In the genomic region with DNA sequence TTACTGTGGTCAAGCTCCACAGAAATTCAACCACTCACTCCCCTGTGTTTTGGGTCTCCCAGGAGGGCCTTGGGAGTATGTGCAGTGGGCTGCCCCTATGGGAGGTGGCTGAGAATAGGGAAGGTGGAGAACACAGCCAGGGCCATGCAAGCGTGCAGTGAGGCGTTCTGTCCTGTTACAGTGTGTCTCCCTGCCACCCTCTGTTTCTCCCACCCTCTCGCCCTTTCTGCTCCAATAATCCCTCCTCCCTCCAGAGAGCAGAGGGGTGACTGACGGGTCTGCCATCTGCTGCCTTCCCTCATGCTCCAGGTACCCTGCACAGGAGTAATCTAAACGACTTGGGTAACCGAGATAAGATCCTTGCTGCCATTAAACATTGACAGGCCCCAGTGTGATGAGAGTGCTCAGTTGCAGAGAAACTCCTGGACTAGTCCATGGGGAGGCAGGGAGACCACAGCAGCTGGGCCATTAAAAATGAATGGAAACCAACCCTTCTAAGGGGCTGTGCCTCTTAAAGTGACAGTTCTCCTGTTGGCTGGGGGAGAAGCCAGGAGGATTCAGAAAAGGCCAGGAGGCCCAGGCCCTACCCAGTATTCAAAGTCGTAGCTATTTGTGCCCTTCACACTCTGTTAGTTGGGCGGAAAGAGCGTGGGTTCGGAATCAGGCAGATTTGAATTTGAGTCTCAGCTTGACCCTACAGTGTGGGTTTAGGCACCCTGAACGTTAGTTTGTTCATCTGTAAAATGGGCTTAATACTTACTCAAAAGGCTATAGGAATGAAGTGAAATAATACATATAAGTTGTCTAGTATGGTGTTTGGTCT, we compare ENCODE assay signal across 9 cellular contexts. TPM values are rescaled to one million over a fixed set of nuclear protein-coding genes. Genes with fewer than 3 reads are reported as not detected.
DNase-seq lines count a peak whose midpoint lies in the region; ATAC-seq, FAIRE-seq and TF ChIP-seq lines count a peak whose summit lies in the region.
"Had no signal": no experiment of that assay in that cellular context is flagged by ENCODE, and none has a peak within 500 bp of the region (broad histone marks: within the 10 kb centered on the region; RNA-seq: fewer than 3 reads in every experiment).

No MANE protein-coding gene starts in this region.

- peak overlapping the region; percentile 21 for H3K27ac Mint-ChIP-seq in neural progenitor cell
- peak overlapping the region in 1 of 2 donors; percentile 73 for H3K27ac Mint-ChIP-seq in effector memory CD8-positive, alpha-beta T cell

- in situ Hi-C loops in K562 (cut with MboI): no loop called here
- in situ Hi-C loops in brain microvascular endothelial cell (cut with HindIII; ENCODE audit: low pct_ligation_motif_present, low sequenced_read_pairs): no loop called here
- in situ Hi-C loops in GM13976 (cut with MboI; ENCODE audit: low sequenced_read_pairs, unreplicated experiment): no loop called here

- H3K4me3 ChIP-seq in HEK293 (ENCODE audit: low read depth, low read length) (no peak overlapping the region), K562 (no peak overlapping the region), neural progenitor cell (no peak overlapping the region), brain microvascular endothelial cell (ENCODE audit: low read depth, low read length) (no peak overlapping the region)

- H3K27me3 ChIP-seq in K562 (ENCODE audit: control insufficient read depth in 2 of 2, insufficient read depth in 2 of 2, low read length in 2 of 2): no peaks in the 10 kb centered on the region
- H3K27me3 ChIP-seq in neural progenitor cell: no peaks in the 10 kb centered on the region
- peaks cover 3% of the 10 kb centered on the region for H3K27me3 ChIP-seq in brain microvascular endothelial cell (replicated peaks)

- no peak for TF ChIP-seq EP300 in K562 (IDR thresholded peaks at IDR 0.05; ENCODE audit: low read length)

- H4K20me1 ChIP-seq in K562 (replicated peaks; ENCODE audit: control insufficient read depth, insufficient read depth, low read length) (no peaks in the 10 kb centered on the region), neural progenitor cell (ENCODE audit: low read depth) (no peaks in the 10 kb centered on the region)

- BruUV-seq in K562 (replicated peaks; lab: Mats Ljungman, UMichigan): no TSS peak

- H3K27ac ChIP-seq in HEK293 (ENCODE audit: extremely low read depth, low read depth, low read length) (no peak overlapping the region), K562 (ENCODE audit: extremely low read depth, low read depth, low read length) (no peak overlapping the region; the same call in 2 of the 3 replicates), neural progenitor cell (no peak overlapping the region), brain microvascular endothelial cell (no peak overlapping the region)

- H3K4me1 Mint-ChIP-seq in neural progenitor cell: peaks cover 54% of the 10 kb centered on the region
- H3K4me1 Mint-ChIP-seq in effector memory CD8-positive, alpha-beta T cell (ENCODE audit: low read depth in 2 of 2): peaks cover 27 to 29% of the 10 kb centered on the region in 2 donors

- intact Hi-C loops in K562 (cut with micrococcal nuclease): no loop called here

- TF ChIP-seq CTCF in HEK293 (tag by site-specific recombination; IDR thresholded peaks at IDR 0.05): no peak
- TF ChIP-seq CTCF in K562 (IDR thresholded peaks at IDR 0.05 in 2 of 3, conservative IDR thresholded peaks at IDR 0.05 in 1 of 3; ENCODE audit: insufficient read depth in 2 of 3, low read depth in 1 of 3, low read length in 3 of 3): no peak
- TF ChIP-seq CTCF in neural progenitor cell (IDR thresholded peaks at IDR 0.05): no peak
- TF ChIP-seq CTCF in brain microvascular endothelial cell (IDR thresholded peaks at IDR 0.05; ENCODE audit: low read depth, low read length, missing control alignments): no peak
- TF ChIP-seq CTCF in GM13976 (IDR thresholded peaks at IDR 0.05; ENCODE audit: borderline replicate concordance, control extremely low read depth, extremely low read depth, insufficient read depth, missing control alignments): no peak

- POLR2A ChIA-PET in HEK293 (lab: Yijun Ruan, JAX) (interaction anchor here (0.9 kb wide), 1 partner anchor 24 kb away, joined by 3 read pairs; no protein-coding TSS in a partner anchor), K562 (lab: Yijun Ruan, JAX) (interaction anchor here (0.5 to 1.3 kb wide), 5 partner anchors 8 to 244 kb away, joined by 3 to 6 read pairs (median 3); no protein-coding TSS in a partner anchor)

- TF ChIP-seq POLR2A in K562 (conservative IDR thresholded peaks at IDR 0.05): no peak

- FAIRE-seq in K562 (lab: Jason Lieb, UNC): no peak

- H3K79me2 ChIP-seq in K562 (ENCODE audit: control insufficient read depth, insufficient read depth, low read length) (no peaks in the 10 kb centered on the region), neural progenitor cell (ENCODE audit: low read depth) (no peaks in the 10 kb centered on the region)

- H3K4me3 Mint-ChIP-seq in neural progenitor cell: no peak overlapping the region
- no peak overlapping the region for H3K4me3 Mint-ChIP-seq in effector memory CD8-positive, alpha-beta T cell

- DNase-seq in D341Med (ENCODE audit: low spot score) (peak; percentile 83), K562 (ENCODE audit: extremely low read depth in 1 of 4, low spot score in 3 of 4) (peak in 1 of 4 experiments; percentile 33), neural progenitor cell (ENCODE audit: low spot score) (no peak), brain microvascular endothelial cell (no peak), GM13976 (ENCODE audit: low spot score) (no peak), SKM-1 (lab: John Stamatoyannopoulos, UW; ENCODE audit: unreplicated experiment) (no peak)
- DNase-seq in effector memory CD8-positive, alpha-beta T cell: no peak
- DNase-seq: effector CD4-positive, alpha-beta T cell had no signal

- 51% methylated on average over 11 of the region's 11 CpGs for WGBS in K562 (ENCODE audit: insufficient coverage, low coverage, missing lambda C conversion rate)

- no peak for TF ChIP-seq RAD21 in K562 (CRISPR knock-in tag; conservative IDR thresholded peaks at IDR 0.05 in 1 of 2, IDR thresholded peaks at IDR 0.05 in 1 of 2)

- peak; percentile 47 for ATAC-seq in K562
- no peak for ATAC-seq in effector memory CD8-positive, alpha-beta T cell (replicated peaks)

- H3F3A ChIP-seq in neural progenitor cell (ENCODE audit: low read depth): peaks cover 13% of the 10 kb centered on the region

- H3K36me3 ChIP-seq in HEK293 (ENCODE audit: control insufficient read depth in 2 of 2, insufficient read depth in 1 of 2, low read length in 2 of 2): no peaks in the 10 kb centered on the region
- H3K36me3 ChIP-seq in K562 (ENCODE audit: control insufficient read depth, insufficient read depth, low read length): no peaks in the 10 kb centered on the region
- H3K36me3 ChIP-seq in neural progenitor cell: no peaks in the 10 kb centered on the region
- H3K36me3 ChIP-seq in brain microvascular endothelial cell (replicated peaks): no peaks in the 10 kb centered on the region

- H3K4me2 ChIP-seq in K562 (ENCODE audit: insufficient read depth, low read length) (peak overlapping the region; percentile 17; the same call in 1 of the 2 replicates), neural progenitor cell (no peak overlapping the region)

- CTCF ChIA-PET in HEK293 (lab: Yijun Ruan, JAX): interaction anchor here (0.7 to 9.1 kb wide), 7 partner anchors 10 to 107 kb away, joined by 3 to 74 read pairs (median 4); no protein-coding TSS in a partner anchor
- CTCF ChIA-PET in K562 (lab: Yijun Ruan, JAX; ENCODE audit: low intra/inter-chr PET ratio): interaction anchor here (0.6 to 1.0 kb wide), 2 partner anchors 10 to 81 kb away, joined by 3 read pairs; no protein-coding TSS in a partner anchor

- no peaks in the 10 kb centered on the region for H3K9me3 Mint-ChIP-seq in neural progenitor cell
- no peaks in the 10 kb centered on the region for H3K9me3 Mint-ChIP-seq in effector memory CD8-positive, alpha-beta T cell

- H3K9me1 ChIP-seq in K562 (ENCODE audit: control insufficient read depth, insufficient read depth, low read length): no peaks in the 10 kb centered on the region

- H2AFZ ChIP-seq in K562 (ENCODE audit: low read depth, low read length) (peak overlapping the region; percentile 60), neural progenitor cell (replicated peaks) (no peak overlapping the region)

- H3K9me3 ChIP-seq in HEK293 (ENCODE audit: control insufficient read depth, insufficient read depth, low read depth, low read length): no peaks in the 10 kb centered on the region
- no peaks in the 10 kb centered on the region for H3K9me3 ChIP-seq in K562 (replicated peaks; ENCODE audit: control insufficient read depth, insufficient read depth, low read depth, low read length)
- no peaks in the 10 kb centered on the region for H3K9me3 ChIP-seq in neural progenitor cell (ENCODE audit: low read depth)

- H3K27me3 Mint-ChIP-seq in neural progenitor cell (ENCODE audit: insufficient read depth, low read depth): peaks cover 13% of the 10 kb centered on the region
- no peaks in the 10 kb centered on the region for H3K27me3 Mint-ChIP-seq in effector memory CD8-positive, alpha-beta T cell

- peak overlapping the region; percentile 10 to 61; a peak in 1 of 4 replicates for H3K9ac ChIP-seq in K562 (ENCODE audit: insufficient read depth in 1 of 2, low read depth in 2 of 2, low read length in 2 of 2)
- no peak overlapping the region for H3K9ac ChIP-seq in neural progenitor cell

- H3K4me1 ChIP-seq in HEK293 (ENCODE audit: control insufficient read depth, insufficient read depth, low read length) (peaks cover 6% of the 10 kb centered on the region), K562 (replicated peaks in 1 of 2; ENCODE audit: control insufficient read depth in 2 of 2, insufficient read depth in 2 of 2, low read length in 2 of 2) (peaks cover 32 to 49% of the 10 kb centered on the region in 2 experiments), neural progenitor cell (peaks cover 40% of the 10 kb centered on the region)

- no peaks in the 10 kb centered on the region for H3K36me3 Mint-ChIP-seq in neural progenitor cell
- H3K36me3 Mint-ChIP-seq in effector memory CD8-positive, alpha-beta T cell (ENCODE audit: insufficient read depth): peaks cover 15% of the 10 kb centered on the region

RNA-seq across cellular contexts. Expression of gene BTG2, which starts 22.4 kb away (rescaled TPM):
- total RNA-seq in K562 (2011; cell fraction: chromatin; rRNA removed; ENCODE audit: low replicate concordance): 20.8 and 48.4 TPM in 2 replicates
- 32.6 and 48.7 TPM in 2 replicates for total RNA-seq in K562 (2011; cell fraction: nucleolus; rRNA removed)
- 41.1 and 65.7 TPM in 2 replicates for total RNA-seq in K562 (2011; cell fraction: nucleoplasm; rRNA removed)
- total RNA-seq in K562 (2014; rRNA removed) (8.7 and 11.3 TPM in 2 replicates), K562 (2014; rRNA removed; fragmentation: Illumina TruSeq; extraction: Trizol) (5.8 and 7.2 TPM in 2 replicates), K562 (2015; rRNA removed; fragmentation: Illumina TruSeq; extraction: Trizol) (2.6 and 2.9 TPM in 2 replicates), K562 (2021) (9.6 and 11.5 TPM in 2 replicates), neural progenitor cell (ENCODE audit: low replicate concordance) (26.5 and 47.6 TPM in 2 replicates)
- polyA plus RNA-seq in K562 (2011; rRNA removed) (29.7 and 41.9 TPM in 2 replicates), K562 (2014; fragmentation: Illumina TruSeq; extraction: Trizol) (9.4 and 12.2 TPM in 2 replicates), K562 (2014; fragmentation: Nextera tagmentation; extraction: Ambion mirVana) (1 to 10 TPM; 2.3 to 3.8 TPM), K562 (2014; rRNA removed) (10.1 and 12.7 TPM in 2 replicates)
- polyA plus RNA-seq in K562 (2011; cell fraction: cytosol; rRNA removed): 33.8 and 79.9 TPM in 2 replicates
- 25.8 and 51.6 TPM in 2 replicates for polyA plus RNA-seq in K562 (2011; cell fraction: nucleus; rRNA removed)
- 6.2 and 11.0 TPM in 2 replicates for polyA plus RNA-seq in K562 (2012)
- 18.7 and 24.3 TPM in 2 replicates for polyA minus RNA-seq in K562 (2011; rRNA and poly(A)+ RNA removed)
- 12.4 and 25.9 TPM in 2 replicates for polyA minus RNA-seq in K562 (2011; cell fraction: cytosol; rRNA and poly(A)+ RNA removed)
- polyA minus RNA-seq in K562 (2011; cell fraction: nucleus; rRNA and poly(A)+ RNA removed): 23.1 and 23.3 TPM in 2 replicates

RNA-seq across cellular contexts. Expression of gene CHIT1, which starts 53.5 kb away (rescaled TPM):
- total RNA-seq in K562 (2011; cell fraction: chromatin; rRNA removed; ENCODE audit: low replicate concordance): 0.12 TPM in 1 of 2 replicates, not detected in the other
- total RNA-seq in K562 (2011; cell fraction: nucleolus; rRNA removed): not detected in 2 replicates
- 0.08 TPM in 1 of 2 replicates, not detected in the other for total RNA-seq in K562 (2011; cell fraction: nucleoplasm; rRNA removed)
- total RNA-seq in K562 (2014; rRNA removed): not detected in 2 replicates
- total RNA-seq in K562 (2014; rRNA removed; fragmentation: Illumina TruSeq; extraction: Trizol): not detected in 2 replicates
- not detected in 2 replicates for total RNA-seq in K562 (2015; rRNA removed; fragmentation: Illumina TruSeq; extraction: Trizol)
- total RNA-seq in K562 (2021): not detected in 2 replicates
- polyA plus RNA-seq in K562 (2011; rRNA removed): not detected in 2 replicates
- polyA plus RNA-seq in K562 (2011; cell fraction: cytosol; rRNA removed): not detected in 2 replicates
- polyA plus RNA-seq in K562 (2011; cell fraction: nucleus; rRNA removed): 0.03 and 0.18 TPM in 2 replicates
- not detected in 2 replicates for polyA plus RNA-seq in K562 (2012)
- polyA plus RNA-seq in K562 (2014; fragmentation: Illumina TruSeq; extraction: Trizol): not detected in 2 replicates
- polyA plus RNA-seq in K562 (2014; fragmentation: Nextera tagmentation; extraction: Ambion mirVana): not detected
- polyA plus RNA-seq in K562 (2014; rRNA removed): not detected in 2 replicates
- 0.04 TPM in 1 of 2 replicates, not detected in the other for polyA minus RNA-seq in K562 (2011; rRNA and poly(A)+ RNA removed)
- not detected in 2 replicates for polyA minus RNA-seq in K562 (2011; cell fraction: cytosol; rRNA and poly(A)+ RNA removed)
- 0.11 TPM in 1 of 2 replicates, not detected in the other for polyA minus RNA-seq in K562 (2011; cell fraction: nucleus; rRNA and poly(A)+ RNA removed)
- 0.03 and 0.11 TPM in 2 replicates for total RNA-seq in neural progenitor cell (ENCODE audit: low replicate concordance)
